20 cellular contexts compared by ENCODE assay signal in genomic region chr10:111488668-111489067, GRCh38.
A peak's percentile ranks its signal among the peaks of the same experiment; 100 is the strongest.
DNase-seq lines count a peak whose midpoint lies in the region; ATAC-seq and TF ChIP-seq lines count a peak whose summit lies in the region.
"Had no signal": no experiment of that assay in that cellular context is flagged by ENCODE, and none has a peak within 500 bp of the region (broad histone marks: within the 10 kb centered on the region; RNA-seq: fewer than 3 reads in every experiment).

No MANE protein-coding gene starts in this region.

- no peaks in the 10 kb centered on the region for H3K79me1 ChIP-seq in trophoblast cell (ENCODE audit: low read length)

- no peak overlapping the region for H4K12ac ChIP-seq in trophoblast cell (ENCODE audit: low read depth, low read length)

- H3K27me3 ChIP-seq in esophagus muscularis mucosa (no peaks in the 10 kb centered on the region), trophoblast cell (ENCODE audit: insufficient read depth, low read length) (no peaks in the 10 kb centered on the region), osteoblast (ENCODE audit: insufficient read depth, low read length) (no peaks in the 10 kb centered on the region)
- H3K27me3 ChIP-seq: BE2C; BLaER1 treated with 17β-estradiol and CSF1 and Interleukin-3, amounts not matched to agents 10 nM and 100 nM had no signal

- H3K9ac ChIP-seq in trophoblast cell (ENCODE audit: low read length) = no peak overlapping the region
- H3K9ac ChIP-seq: BLaER1 treated with 17β-estradiol and CSF1 and Interleukin-3, amounts not matched to agents 10 nM and 100 nM had no signal

- CTCF ChIA-PET in HEK293 (lab: Yijun Ruan, JAX) = no interaction called here

- H3K79me2 ChIP-seq in trophoblast cell (ENCODE audit: control insufficient read depth, insufficient read depth, low read length, poor library complexity) (no peaks in the 10 kb centered on the region), osteoblast (ENCODE audit: insufficient read depth, low read length) (no peaks in the 10 kb centered on the region)

- TF ChIP-seq CTCF in HEK293 (tag by site-specific recombination; IDR thresholded peaks at IDR 0.05) = no peak
- no peak for TF ChIP-seq CTCF in esophagus muscularis mucosa (IDR thresholded peaks at IDR 0.05)
- TF ChIP-seq CTCF in osteoblast (IDR thresholded peaks at IDR 0.05; ENCODE audit: extremely low read depth, low read depth, low read length) = no peak

- H3K23ac ChIP-seq in trophoblast cell (ENCODE audit: low read length) = no peak overlapping the region

- no peak overlapping the region for H2BK12ac ChIP-seq in trophoblast cell (ENCODE audit: low read length)

- no peak overlapping the region for H4K91ac ChIP-seq in trophoblast cell (ENCODE audit: low read depth, low read length)

- no peak overlapping the region for H3K18ac ChIP-seq in trophoblast cell (ENCODE audit: low read length)

- no peak overlapping the region for H3K14ac ChIP-seq in trophoblast cell (ENCODE audit: low read length)

- H3K27ac ChIP-seq in HEK293 (ENCODE audit: extremely low read depth, low read depth, low read length) (no peak overlapping the region), esophagus muscularis mucosa (replicated peaks in 1 of 4) (no peak overlapping the region), trophoblast cell (ENCODE audit: low read depth, low read length) (no peak overlapping the region), osteoblast (ENCODE audit: low read depth, low read length) (no peak overlapping the region)
- H3K27ac ChIP-seq: BLaER1 treated with 17β-estradiol and CSF1 and Interleukin-3, amounts not matched to agents 10 nM and 100 nM had no signal

- H3K9me3 ChIP-seq in HEK293 (ENCODE audit: control insufficient read depth, insufficient read depth, low read depth, low read length) (no peaks in the 10 kb centered on the region), esophagus muscularis mucosa (peaks cover 0 to 40% (median 21%) of the 10 kb centered on the region in 4 donors), trophoblast cell (ENCODE audit: insufficient read depth, low read depth, low read length) (peaks cover 13% of the 10 kb centered on the region), osteoblast (ENCODE audit: low read depth, low read length) (no peaks in the 10 kb centered on the region)
- H3K9me3 ChIP-seq: BE2C had no signal

- H2AFZ ChIP-seq in trophoblast cell (ENCODE audit: insufficient read depth, low read length, poor library complexity) (no peak overlapping the region), osteoblast (ENCODE audit: low read length) (no peak overlapping the region)
- H2AFZ ChIP-seq: GM23338 had no signal

- ATAC-seq in HG03571 (IDR thresholded peaks at IDR 0.05; ENCODE audit: unreplicated experiment) = no peak
- ATAC-seq: GM23338, HCT116 had no signal

- no peak overlapping the region for H2BK5ac ChIP-seq in trophoblast cell (ENCODE audit: low read depth, low read length, poor library complexity)

- H3K4me2 ChIP-seq in trophoblast cell (ENCODE audit: low read length) = no peak overlapping the region
- no peak overlapping the region for H3K4me2 ChIP-seq in osteoblast (ENCODE audit: insufficient read depth, low read length)
- H3K4me2 ChIP-seq: BLaER1 treated with 17β-estradiol and CSF1 and Interleukin-3, amounts not matched to agents 10 nM and 100 nM; GM23338 had no signal

- H3K4ac ChIP-seq in trophoblast cell (ENCODE audit: low read depth, low read length) = no peak overlapping the region

- H3K36me3 ChIP-seq in HEK293 (ENCODE audit: control insufficient read depth in 2 of 2, insufficient read depth in 1 of 2, low read length in 2 of 2) = no peaks in the 10 kb centered on the region
- H3K36me3 ChIP-seq in esophagus muscularis mucosa = no peaks in the 10 kb centered on the region
- H3K36me3 ChIP-seq in trophoblast cell (ENCODE audit: control insufficient read depth in 1 of 2, insufficient read depth in 2 of 2, low read length in 2 of 2) = no peaks in the 10 kb centered on the region
- no peaks in the 10 kb centered on the region for H3K36me3 ChIP-seq in osteoblast (ENCODE audit: insufficient read depth, low read length)
- H3K36me3 ChIP-seq: BE2C; BLaER1 treated with 17β-estradiol and CSF1 and Interleukin-3, amounts not matched to agents 10 nM and 100 nM had no signal

- DNase-seq in OCI-M1 (lab: John Stamatoyannopoulos, UW) (peak; percentile 4), esophagus muscularis mucosa (ENCODE audit: extremely low spot score) (peak; percentile 42), trophoblast cell (no peak), AG08396 (ENCODE audit: low spot score) (no peak), osteoblast (ENCODE audit: insufficient read length, low spot score, missing footprints) (no peak)
- DNase-seq: AML-193; BE2C; Calu3; CD4-positive, alpha-beta memory T cell; COR-L47; DMS53; DMS79 treated with DMSO at 0.1 percent for 48 hours; GF-D8; H9; HFFc6 had no signal

- no peak for TF ChIP-seq POLR2A in esophagus muscularis mucosa (IDR thresholded peaks at IDR 0.05; ENCODE audit: low read depth)

- WGBS in esophagus muscularis mucosa = 23% methylated on average over 2 of the region's 2 CpGs
- no CpG with 5 or more reads among the region's 2 CpGs for WGBS in trophoblast cell (ENCODE audit: extremely low coverage, insufficient coverage, insufficient read length)

- H2AK5ac ChIP-seq in trophoblast cell (ENCODE audit: low read length) = no peak overlapping the region

- H4K20me1 ChIP-seq in osteoblast (ENCODE audit: insufficient read depth, low read length) = no peaks in the 10 kb centered on the region
- H4K20me1 ChIP-seq: BLaER1 treated with 17β-estradiol and CSF1 and Interleukin-3, amounts not matched to agents 10 nM and 100 nM had no signal

- intact Hi-C loops in esophagus muscularis mucosa (cut with DNase I) = no loop called here

- no peak overlapping the region for H2BK120ac ChIP-seq in trophoblast cell (ENCODE audit: insufficient read depth, low read length, poor library complexity)

- no peak overlapping the region for H4K8ac ChIP-seq in trophoblast cell (ENCODE audit: low read depth, low read length)

- H3K4me3 ChIP-seq in HEK293 (ENCODE audit: low read depth, low read length) (no peak overlapping the region), esophagus muscularis mucosa (no peak overlapping the region), trophoblast cell (ENCODE audit: low read depth, low read length) (peak overlapping the region; percentile 26), osteoblast (ENCODE audit: insufficient read depth, low read length) (no peak overlapping the region)
- H3K4me3 ChIP-seq: GM23338 had no signal

- no peak for TF ChIP-seq EP300 in esophagus muscularis mucosa (IDR thresholded peaks at IDR 0.05)

- POLR2A ChIA-PET in HEK293 (lab: Yijun Ruan, JAX) = no interaction called here

- H3K4me1 ChIP-seq in HEK293 (ENCODE audit: control insufficient read depth, insufficient read depth, low read length) (no peaks in the 10 kb centered on the region), esophagus muscularis mucosa (no peaks in the 10 kb centered on the region), trophoblast cell (ENCODE audit: control insufficient read depth in 1 of 2, insufficient read depth in 2 of 2, low read length in 2 of 2) (no peaks in the 10 kb centered on the region), osteoblast (ENCODE audit: insufficient read depth, low read length) (no peaks in the 10 kb centered on the region)
- H3K4me1 ChIP-seq: BE2C; BLaER1 treated with 17β-estradiol and CSF1 and Interleukin-3, amounts not matched to agents 10 nM and 100 nM had no signal

TF ChIP-seq in HEK293, 187 proteins besides CTCF, POLR2A, EP300 and RAD21:
- TF ChIP-seq TRIM28 (IDR thresholded peaks at IDR 0.05; ENCODE audit: borderline replicate concordance, low read length) = peak; percentile 24; the same call in 1 of the 2 replicates
- peak; percentile 53 for TF ChIP-seq SETDB1 (IDR thresholded peaks at IDR 0.05; ENCODE audit: insufficient read length, low read length)
- peak; percentile 88 for TF ChIP-seq ZNF585B (tag by site-specific recombination; IDR thresholded peaks at IDR 0.05)
- TF ChIP-seq, protein P1, sequence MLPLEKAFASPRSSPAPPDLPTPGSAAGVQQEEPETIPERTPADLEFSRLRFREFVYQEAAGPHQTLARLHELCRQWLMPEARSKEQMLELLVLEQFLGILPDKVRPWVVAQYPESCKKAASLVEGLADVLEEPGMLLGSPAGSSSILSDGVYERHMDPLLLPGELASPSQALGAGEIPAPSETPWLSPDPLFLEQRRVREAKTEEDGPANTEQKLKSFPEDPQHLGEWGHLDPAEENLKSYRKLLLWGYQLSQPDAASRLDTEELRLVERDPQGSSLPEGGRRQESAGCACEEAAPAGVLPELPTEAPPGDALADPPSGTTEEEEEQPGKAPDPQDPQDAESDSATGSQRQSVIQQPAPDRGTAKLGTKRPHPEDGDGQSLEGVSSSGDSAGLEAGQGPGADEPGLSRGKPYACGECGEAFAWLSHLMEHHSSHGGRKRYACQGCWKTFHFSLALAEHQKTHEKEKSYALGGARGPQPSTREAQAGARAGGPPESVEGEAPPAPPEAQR (tag by site-specific recombination; IDR thresholded peaks at IDR 0.05) = no peak

Comparison
In these comparisons a context has a peak if more than half of its experiments do, and no peak if none do; other contexts are left out.
1. DNase-seq: peak in OCI-M1 (single experiment) and esophagus muscularis mucosa (single experiment); none in trophoblast cell (0 of 2), AG08396 (single experiment) and osteoblast (single experiment).